Comparison of ENCODE assay signal across 14 cellular contexts in genomic region chr4:103718993-103719319, GRCh38. TPM values are rescaled to one million over a fixed set of nuclear protein-coding genes. Genes with fewer than 3 reads are reported as not detected.
DNase-seq lines count a peak whose midpoint lies in the region; ATAC-seq and TF ChIP-seq lines count a peak whose summit lies in the region.
"Had no signal": no experiment of that assay in that cellular context is flagged by ENCODE, and none has a peak within 500 bp of the region (broad histone marks: within the 10 kb centered on the region; RNA-seq: fewer than 3 reads in every experiment).

No MANE protein-coding gene starts in this region.

- H3K9me3 ChIP-seq in left ventricle myocardium inferior (replicated peaks): no peaks in the 10 kb centered on the region
- H3K9me3 ChIP-seq: esophagus squamous epithelium, right atrium auricular region, thyroid gland had no signal

- H3K9me3 Mint-ChIP-seq in endothelial cell (ENCODE audit: unreplicated experiment): no peaks in the 10 kb centered on the region
- H3K9me3 Mint-ChIP-seq in mesothelial cell of epicardium: no peaks in the 10 kb centered on the region

- no peaks in the 10 kb centered on the region for H3K36me3 ChIP-seq in left ventricle myocardium inferior
- H3K36me3 ChIP-seq: esophagus squamous epithelium, right atrium auricular region, thyroid gland had no signal

- TF ChIP-seq CTCF in left ventricle myocardium inferior (IDR thresholded peaks at IDR 0.05; ENCODE audit: borderline replicate concordance) (no peak), endothelial cell (IDR thresholded peaks at IDR 0.05; ENCODE audit: unreplicated experiment) (no peak), mesothelial cell of epicardium (IDR thresholded peaks at IDR 0.05; ENCODE audit: unreplicated experiment) (no peak)

- ATAC-seq in left cardiac atrium (no peak), GM18520 (IDR thresholded peaks at IDR 0.05; ENCODE audit: unreplicated experiment) (no peak), HG03469 (IDR thresholded peaks at IDR 0.05; ENCODE audit: unreplicated experiment) (no peak)
- ATAC-seq: activated CD4-positive, CD25-positive, alpha-beta regulatory T cell treated with anti-CD3 and anti-CD28 coated beads, Interleukin-2, amount 50 U/mL, for 24 hours had no signal

- H3K4me1 Mint-ChIP-seq in endothelial cell (ENCODE audit: unreplicated experiment) (peaks cover 6% of the 10 kb centered on the region), mesothelial cell of epicardium (peaks cover 3% of the 10 kb centered on the region)

- peaks cover 30% of the 10 kb centered on the region for H3K27me3 ChIP-seq in left ventricle myocardium inferior (ENCODE audit: low read depth)
- H3K27me3 ChIP-seq: right atrium auricular region, thyroid gland had no signal

- H3K27ac Mint-ChIP-seq in endothelial cell (ENCODE audit: unreplicated experiment) (no peak overlapping the region), mesothelial cell of epicardium (no peak overlapping the region)

- H3K27me3 Mint-ChIP-seq in endothelial cell (ENCODE audit: unreplicated experiment) (peaks cover 3% of the 10 kb centered on the region), mesothelial cell of epicardium (ENCODE audit: low read depth) (peaks cover 33% of the 10 kb centered on the region)

- peak overlapping the region; percentile 89 for H3K4me3 Mint-ChIP-seq in endothelial cell (ENCODE audit: unreplicated experiment)
- peak overlapping the region; percentile 69 for H3K4me3 Mint-ChIP-seq in mesothelial cell of epicardium

- no peaks in the 10 kb centered on the region for H3K4me1 ChIP-seq in left ventricle myocardium inferior

- H3K27ac ChIP-seq in left ventricle myocardium inferior (replicated peaks) (no peak overlapping the region), caudate nucleus (ENCODE audit: low read depth, low read length) (no peak overlapping the region)
- H3K27ac ChIP-seq: esophagus squamous epithelium, HL-60, right atrium auricular region, thyroid gland had no signal

- DNase-seq in left ventricle myocardium inferior (no peak), left cardiac atrium (no peak), endothelial cell (ENCODE audit: low spot score) (no peak), mesothelial cell of epicardium (ENCODE audit: low spot score in 2 of 2, unreplicated experiment in 2 of 2) (no peak), HEK293T (ENCODE audit: extremely low spot score) (no peak), caudate nucleus (lab: John Stamatoyannopoulos, UW) (no peak)
- DNase-seq: esophagus squamous epithelium had no signal

- CTCF ChIA-PET in HEK293T (lab: Yijun Ruan, JAX): no interaction called here

- no peaks in the 10 kb centered on the region for H3K36me3 Mint-ChIP-seq in endothelial cell (ENCODE audit: low read depth, unreplicated experiment)
- H3K36me3 Mint-ChIP-seq in mesothelial cell of epicardium: no peaks in the 10 kb centered on the region

- POLR2A ChIA-PET in HEK293T (lab: Yijun Ruan, JAX): no interaction called here

- intact Hi-C loops in left ventricle myocardium inferior (cut with micrococcal nuclease): no loop called here
- intact Hi-C loops in left cardiac atrium (cut with DNase I): no loop called here

- peak overlapping the region; percentile 36 for H3K4me3 ChIP-seq in left ventricle myocardium inferior
- H3K4me3 ChIP-seq: right atrium auricular region, thyroid gland had no signal

TF ChIP-seq in HEK293T, 16 proteins besides CTCF, POLR2A, EP300 and RAD21:
- TF ChIP-seq SUZ12 (IDR thresholded peaks at IDR 0.05): no peak
- TF ChIP-seq NFRKB (IDR thresholded peaks at IDR 0.05): no peak
- TF ChIP-seq CTBP1 (IDR thresholded peaks at IDR 0.05; ENCODE audit: borderline replicate concordance): no peak
- no peak for TF ChIP-seq FOXM1 (IDR thresholded peaks at IDR 0.05; ENCODE audit: borderline replicate concordance)
- no peak for TF ChIP-seq LEF1 (IDR thresholded peaks at IDR 0.05; ENCODE audit: borderline replicate concordance)
- no peak for TF ChIP-seq ZNF384 (IDR thresholded peaks at IDR 0.05)
- no peak for TF ChIP-seq HDGF (IDR thresholded peaks at IDR 0.05; ENCODE audit: borderline replicate concordance)
- TF ChIP-seq ARNT (IDR thresholded peaks at IDR 0.05): no peak
- no peak for TF ChIP-seq FOXK2 (IDR thresholded peaks at IDR 0.05)
- no peak for TF ChIP-seq BHLHE40 (IDR thresholded peaks at IDR 0.05; ENCODE audit: borderline replicate concordance)
- TF ChIP-seq PKNOX1 (IDR thresholded peaks at IDR 0.05): no peak
- TF ChIP-seq FOXA1 (IDR thresholded peaks at IDR 0.05): no peak
- no peak for TF ChIP-seq TARDBP (IDR thresholded peaks at IDR 0.05)
- no peak for TF ChIP-seq L3MBTL2 (conservative IDR thresholded peaks at IDR 0.05)
- no peak for TF ChIP-seq SP1 (IDR thresholded peaks at IDR 0.05)
- no peak for TF ChIP-seq ELF4 (IDR thresholded peaks at IDR 0.05)
TF ChIP-seq in HEK293T: peak in this region for 0.

RNA-seq across cellular contexts. Expression of gene TACR3, which starts 0.8 kb away (rescaled TPM):
- total RNA-seq in left ventricle myocardium inferior (not detected), left cardiac atrium (not detected), endothelial cell (ENCODE audit: unreplicated experiment) (0.08 TPM), mesothelial cell of epicardium (0.07 TPM in 1 of 3 replicates, not detected in the others)
- total RNA-seq: lower leg skin, right atrium auricular region had no signal
